ENCODE assay signal across 13 cellular contexts in the genomic region with DNA sequence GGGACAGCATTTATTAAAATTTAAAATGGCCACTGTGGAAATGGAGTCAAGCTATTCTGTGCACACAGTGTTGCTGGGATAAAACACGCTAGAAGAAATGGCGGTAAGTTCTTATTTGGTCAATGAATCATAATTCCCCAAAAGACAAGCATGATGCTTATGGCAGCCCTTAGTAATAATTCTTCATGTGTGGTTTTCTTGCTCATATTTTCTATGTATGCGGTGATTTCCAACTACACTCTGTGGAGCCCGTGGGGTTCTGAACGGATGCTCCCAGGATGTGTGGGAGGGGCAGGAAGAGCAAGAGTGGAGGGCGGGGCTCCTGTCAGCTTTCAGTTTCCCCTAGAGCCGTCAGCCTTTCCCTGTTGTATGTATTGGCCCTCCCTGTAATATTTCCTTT.
DNase-seq lines count a peak whose midpoint lies in the region; ATAC-seq and TF ChIP-seq lines count a peak whose summit lies in the region.
"Had no signal": no experiment of that assay in that cellular context is flagged by ENCODE, and none has a peak within 500 bp of the region (broad histone marks: within the 10 kb centered on the region; RNA-seq: fewer than 3 reads in every experiment).

No MANE protein-coding gene starts in this region.

- no peak overlapping the region for H3K4me3 Mint-ChIP-seq in activated CD4-positive, alpha-beta memory T cell treated with anti-CD3 and anti-CD28 coated beads for 36 hours
- no peak overlapping the region for H3K4me3 Mint-ChIP-seq in activated CD4-positive, alpha-beta memory T cell treated with anti-CD3 and anti-CD28 coated beads, Interleukin-2, amount 10 ng/mL, durations not matched to agents 7 days and 5 days
- H3K4me3 Mint-ChIP-seq in Calu3 (ENCODE audit: low read depth, unreplicated experiment), result no peak overlapping the region
- H3K4me3 Mint-ChIP-seq: immature natural killer cell, T-helper 17 cell had no signal

- ATAC-seq in GM21737 (IDR thresholded peaks at IDR 0.05; ENCODE audit: unreplicated experiment), result peak; percentile 50

- no peaks in the 10 kb centered on the region for H3K36me3 Mint-ChIP-seq in activated CD4-positive, alpha-beta memory T cell treated with anti-CD3 and anti-CD28 coated beads for 36 hours
- H3K36me3 Mint-ChIP-seq in activated CD4-positive, alpha-beta memory T cell treated with anti-CD3 and anti-CD28 coated beads, Interleukin-2, amount 10 ng/mL, durations not matched to agents 7 days and 5 days (ENCODE audit: low read depth), result no peaks in the 10 kb centered on the region
- H3K36me3 Mint-ChIP-seq in Calu3 (ENCODE audit: insufficient read depth, unreplicated experiment), result no peaks in the 10 kb centered on the region
- H3K36me3 Mint-ChIP-seq: immature natural killer cell had no signal

- POLR2A ChIA-PET in activated CD4-positive, alpha-beta memory T cell treated with anti-CD3 and anti-CD28 coated beads for 36 hours (lab: Charles Lee), result interaction anchor here (1.3 to 2.0 kb wide), 2 partner anchors 39 to 162 kb away, joined by 3 to 4 read pairs; partner anchors contain the start of gene CDC42EP3
- POLR2A ChIA-PET in activated CD4-positive, alpha-beta memory T cell treated with anti-CD3 and anti-CD28 coated beads, Interleukin-2, amount 10 ng/mL, durations not matched to agents 7 days and 5 days (lab: Charles Lee), result interaction anchor here (1.0 to 1.1 kb wide), 2 partner anchors 161 to 419 kb away, joined by 3 to 4 read pairs; no protein-coding TSS in a partner anchor

- no TSS peak for BruUV-seq in Calu3 (replicated peaks; lab: Mats Ljungman, UMichigan)

- intact Hi-C loops in activated CD4-positive, alpha-beta memory T cell treated with anti-CD3 and anti-CD28 coated beads for 36 hours (cut with micrococcal nuclease), result loop anchor here (5.0 kb wide), 3 partner anchors 161 to 296 kb away; partner anchors contain the start of gene CDC42EP3
- intact Hi-C loops in Calu3 (cut with micrococcal nuclease; ENCODE audit: unreplicated experiment), result loop anchor here (5.0 kb wide), 1 partner anchor 44 kb away; no protein-coding TSS in a partner anchor

- DNase-seq in activated CD4-positive, alpha-beta memory T cell treated with anti-CD3 and anti-CD28 coated beads for 36 hours, result peak; percentile 39
- no peak for DNase-seq in activated CD4-positive, alpha-beta memory T cell treated with anti-CD3 and anti-CD28 coated beads, Interleukin-2, amount 10 ng/mL, durations not matched to agents 7 days and 5 days
- DNase-seq in activated T-cell treated with anti-CD3 and anti-CD28 coated beads for 48 hours (ENCODE audit: low read depth), result peak; percentile 29
- DNase-seq in stimulated activated CD4-positive, alpha-beta T cell treated with anti-CD3 and anti-CD28 coated beads, Interleukin-2, amount 100 ng/mL, for 24 hours, result peak; percentile 34 to 38
- no peak for DNase-seq in Calu3
- DNase-seq in DMS153 (lab: John Stamatoyannopoulos, UW), result no peak
- DNase-seq in COLO829 (ENCODE audit: low spot score), result no peak
- DNase-seq: immature natural killer cell, NCI-H1048, Peyer's patch, T-helper 17 cell, upper lobe of left lung had no signal

- peaks cover 30% of the 10 kb centered on the region for H3K4me1 Mint-ChIP-seq in activated CD4-positive, alpha-beta memory T cell treated with anti-CD3 and anti-CD28 coated beads for 36 hours (ENCODE audit: low read depth)
- peaks cover 41% of the 10 kb centered on the region for H3K4me1 Mint-ChIP-seq in activated CD4-positive, alpha-beta memory T cell treated with anti-CD3 and anti-CD28 coated beads, Interleukin-2, amount 10 ng/mL, durations not matched to agents 7 days and 5 days
- H3K4me1 Mint-ChIP-seq in Calu3 (ENCODE audit: low read depth, unreplicated experiment), result peaks cover 9% of the 10 kb centered on the region

- no peaks in the 10 kb centered on the region for H3K9me3 Mint-ChIP-seq in activated CD4-positive, alpha-beta memory T cell treated with anti-CD3 and anti-CD28 coated beads for 36 hours
- no peaks in the 10 kb centered on the region for H3K9me3 Mint-ChIP-seq in activated CD4-positive, alpha-beta memory T cell treated with anti-CD3 and anti-CD28 coated beads, Interleukin-2, amount 10 ng/mL, durations not matched to agents 7 days and 5 days
- no peaks in the 10 kb centered on the region for H3K9me3 Mint-ChIP-seq in Calu3 (ENCODE audit: low read depth, unreplicated experiment)
- H3K9me3 Mint-ChIP-seq: immature natural killer cell had no signal

- H3K27me3 Mint-ChIP-seq in activated CD4-positive, alpha-beta memory T cell treated with anti-CD3 and anti-CD28 coated beads for 36 hours, result no peaks in the 10 kb centered on the region
- H3K27me3 Mint-ChIP-seq in activated CD4-positive, alpha-beta memory T cell treated with anti-CD3 and anti-CD28 coated beads, Interleukin-2, amount 10 ng/mL, durations not matched to agents 7 days and 5 days, result peaks cover 4% of the 10 kb centered on the region
- H3K27me3 Mint-ChIP-seq in Calu3 (ENCODE audit: unreplicated experiment), result no peaks in the 10 kb centered on the region

- no peak for TF ChIP-seq CTCF in Calu3 (IDR thresholded peaks at IDR 0.05; ENCODE audit: unreplicated experiment)

- CTCF ChIA-PET in activated CD4-positive, alpha-beta memory T cell treated with anti-CD3 and anti-CD28 coated beads for 36 hours (lab: Charles Lee), result interaction anchor here (0.6 to 12.6 kb wide), 38 partner anchors 14 to 458 kb away, joined by 3 to 175 read pairs (median 5); partner anchors contain the start of gene CDC42EP3
- CTCF ChIA-PET in activated CD4-positive, alpha-beta memory T cell treated with anti-CD3 and anti-CD28 coated beads, Interleukin-2, amount 10 ng/mL, durations not matched to agents 7 days and 5 days (lab: Charles Lee), result interaction anchor here (0.6 to 8.0 kb wide), 25 partner anchors 18 to 456 kb away, joined by 3 to 129 read pairs (median 8); partner anchors contain the start of gene CDC42EP3
- CTCF ChIA-PET in Calu3 (lab: Charles Lee), result interaction anchor here (1.2 to 2.6 kb wide), 7 partner anchors 40 to 441 kb away, joined by 3 to 79 read pairs (median 4); no protein-coding TSS in a partner anchor

- no peak overlapping the region for H3K27ac Mint-ChIP-seq in activated CD4-positive, alpha-beta memory T cell treated with anti-CD3 and anti-CD28 coated beads for 36 hours
- no peak overlapping the region for H3K27ac Mint-ChIP-seq in activated CD4-positive, alpha-beta memory T cell treated with anti-CD3 and anti-CD28 coated beads, Interleukin-2, amount 10 ng/mL, durations not matched to agents 7 days and 5 days
- no peak overlapping the region for H3K27ac Mint-ChIP-seq in Calu3 (ENCODE audit: unreplicated experiment)
- H3K27ac Mint-ChIP-seq: immature natural killer cell, T-helper 17 cell had no signal

Comparison
In these comparisons a context has a peak if more than half of its experiments do, and no peak if none do; other contexts are left out.
1. DNase-seq: peak in activated CD4-positive, alpha-beta memory T cell treated with anti-CD3 and anti-CD28 coated beads for 36 hours (single experiment), activated T-cell treated with anti-CD3 and anti-CD28 coated beads for 48 hours (single experiment) and stimulated activated CD4-positive, alpha-beta T cell treated with anti-CD3 and anti-CD28 coated beads, Interleukin-2, amount 100 ng/mL, for 24 hours (2 of 2); none in activated CD4-positive, alpha-beta memory T cell treated with anti-CD3 and anti-CD28 coated beads, Interleukin-2, amount 10 ng/mL, durations not matched to agents 7 days and 5 days (single experiment), Calu3 (single experiment), DMS153 (single experiment) and COLO829 (single experiment).